22 cellular contexts compared by ENCODE assay signal in the genomic region with DNA sequence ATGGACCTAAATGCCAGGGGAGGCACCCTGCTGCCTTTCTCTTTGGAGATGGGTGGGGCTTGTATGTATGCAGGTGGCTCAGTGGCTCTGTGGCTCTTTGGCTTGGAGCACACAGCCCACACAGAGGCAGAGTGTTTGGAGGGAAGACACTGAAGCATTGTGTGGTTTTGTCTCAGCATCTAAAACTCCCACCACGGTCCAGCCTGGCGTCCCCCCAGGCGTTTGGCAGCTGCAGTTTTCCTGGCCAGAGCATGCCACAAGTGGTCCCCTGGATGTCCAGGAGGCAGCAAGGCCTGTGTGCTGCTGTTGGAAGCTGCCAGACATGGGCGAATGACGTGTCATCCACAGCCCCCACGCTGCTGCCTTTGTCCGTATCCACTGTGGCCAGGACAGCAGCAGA. TPM values are rescaled to one million over a fixed set of nuclear protein-coding genes. Genes with fewer than 3 reads are reported as not detected.
"Had no signal": no experiment of that assay in that cellular context is flagged by ENCODE, and none has a peak within 500 bp of the region (broad histone marks: within the 10 kb centered on the region; RNA-seq: fewer than 3 reads in every experiment).

No MANE protein-coding gene starts in this region.

- DNase-seq: activated CD4-positive, alpha-beta T cell treated with anti-CD3 and anti-CD28 coated beads, Interleukin-2, amount 10 ng/mL, durations not matched to agents 7 days and 5 days; activated CD4-positive, CD25-positive, alpha-beta regulatory T cell; activated effector memory CD4-positive, alpha-beta T cell treated with Interleukin-2 at 50 U/mL for 16 hours; activated T-cell treated with anti-CD3 and anti-CD28 coated beads, Interleukin-2, amount 50 U/mL, for 1 hour; brain microvascular endothelial cell; heart left ventricle; left ventricle myocardium inferior; mesenchymal stem cell; nephron progenitor cell; stimulated activated CD4-positive, alpha-beta T cell treated with anti-CD3 and anti-CD28 coated beads, Interleukin-2, amount 100 ng/mL, for 24 hours; stimulated activated naive CD4-positive, alpha-beta T cell; testis; upper lobe of right lung had no signal

- FAIRE-seq: endometrium, keratinocyte, pancreas had no signal

- H3K27ac ChIP-seq: brain microvascular endothelial cell, heart left ventricle, left ventricle myocardium inferior, pancreas, testis, upper lobe of right lung had no signal

RNA-seq across cellular contexts. Expression of gene PSAPL1, which starts 32.2 kb away (rescaled TPM):
- total RNA-seq: activated CD4-positive, alpha-beta T cell treated with anti-CD3 and anti-CD28 coated beads, Interleukin-2, amount 10 ng/mL, durations not matched to agents 7 days and 5 days; activated CD8-positive, alpha-beta memory T cell treated with anti-CD3 and anti-CD28 coated beads for 36 hours; cerebellum; dermis microvascular lymphatic vessel endothelial cell; esophagus mucosa; left ventricle myocardium inferior; right cardiac atrium; T-helper 2 cell treated with Interferon-gamma antibody and Interleukin-4, amounts not matched to agents 100 ng/mL and 5 ng/mL, for 36 hours had no signal
- polyA plus RNA-seq: heart left ventricle, pancreas, right cardiac atrium had no signal
